ENCODE assay signal across 8 cellular contexts in the genomic region with DNA sequence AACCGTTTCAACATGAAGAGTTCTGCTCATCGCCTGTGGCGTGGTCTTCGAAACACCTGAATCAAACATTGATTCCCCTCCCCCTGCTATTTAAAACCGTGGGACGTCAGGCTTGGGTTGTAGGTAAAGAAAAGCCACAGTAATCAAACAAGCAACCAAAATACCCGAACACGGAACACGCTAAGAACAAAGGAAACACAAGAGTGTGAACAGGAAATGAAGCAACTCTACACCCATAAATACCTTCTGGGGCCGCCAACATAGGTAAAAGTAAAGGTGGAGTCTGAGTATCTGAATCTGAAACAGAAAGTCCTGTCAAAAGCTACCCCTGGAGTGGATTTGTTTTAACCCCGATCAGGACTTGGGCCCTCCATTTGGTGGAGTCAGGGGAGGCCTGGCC. TPM values are rescaled to one million over a fixed set of nuclear protein-coding genes. Genes with fewer than 3 reads are reported as not detected.
DNase-seq lines count a peak whose midpoint lies in the region; ATAC-seq and TF ChIP-seq lines count a peak whose summit lies in the region.
"Not testable (repeated sequence)": the region's sequence is repeated elsewhere in the genome, so short reads cannot be mapped to it uniquely, and the experiment has no call there.

No MANE protein-coding gene starts in this region.

- TF ChIP-seq EP300 in ovary (IDR thresholded peaks at IDR 0.05) = not testable (repeated sequence)

- H3K27me3 ChIP-seq in CD4-positive, alpha-beta T cell (ENCODE audit: control insufficient read depth, insufficient read depth, low read length); Loucy (ENCODE audit: insufficient read depth, low read length, poor library complexity, severe bottlenecking); dorsolateral prefrontal cortex; iPS-20b (ENCODE audit: insufficient read depth, low read length); ovary: not testable (repeated sequence)

- H2AFZ ChIP-seq in Loucy (ENCODE audit: low read length) = not testable (repeated sequence)

- not testable (repeated sequence) for H3K9me2 ChIP-seq in Loucy (replicated peaks; ENCODE audit: low read depth, low read length)

- WGBS in ovary, 3 donors = 1 to 2% (median 1%) methylated on average over 10 to 11 of the region's 11 CpGs

- not testable (repeated sequence) for ATAC-seq in CD4-positive, alpha-beta T cell (ENCODE audit: poor library complexity)

- peak overlapping the region; percentile 99 for H3K4me3 Mint-ChIP-seq in CD4-positive, alpha-beta T cell
- peak overlapping the region; percentile 90 for H3K4me3 Mint-ChIP-seq in stimulated activated naive CD8-positive, alpha-beta T cell treated with anti-CD3 and anti-CD28 coated beads, Interleukin-15, Interleukin-2, amounts not matched to agents 100 ng/mL and 50 ng/mL, for 24 hours

- H3K4me3 ChIP-seq in Loucy (ENCODE audit: low read length, poor library complexity, severe bottlenecking) = peak overlapping the region; percentile 69
- peak overlapping the region in 57 of 59 donors; percentile 19 to 80 (median 61) for H3K4me3 ChIP-seq in dorsolateral prefrontal cortex
- peak overlapping the region; percentile 60 for H3K4me3 ChIP-seq in iPS-20b (ENCODE audit: low read length)
- peak overlapping the region; percentile 58 for H3K4me3 ChIP-seq in ovary

- H3K27me3 Mint-ChIP-seq in CD4-positive, alpha-beta T cell; stimulated activated naive CD8-positive, alpha-beta T cell treated with anti-CD3 and anti-CD28 coated beads, Interleukin-15, Interleukin-2, amounts not matched to agents 100 ng/mL and 50 ng/mL, for 24 hours: not testable (repeated sequence)

- POLR2A ChIA-PET in CD4-positive, alpha-beta T cell (lab: Charles Lee) = interaction anchor here (0.6 to 1.2 kb wide), 2 partner anchors 70 to 86 kb away, joined by 4 to 6 read pairs; no protein-coding TSS in a partner anchor

- peak overlapping the region; percentile 27 for H3K4me2 ChIP-seq in Loucy (ENCODE audit: low read depth, low read length, poor library complexity, severe bottlenecking)

- not testable (repeated sequence) for H3K36me3 Mint-ChIP-seq in CD4-positive, alpha-beta T cell (ENCODE audit: low read depth); stimulated activated naive CD8-positive, alpha-beta T cell treated with anti-CD3 and anti-CD28 coated beads, Interleukin-15, Interleukin-2, amounts not matched to agents 100 ng/mL and 50 ng/mL, for 24 hours (ENCODE audit: low read depth)

- H3K9me3 ChIP-seq in CD4-positive, alpha-beta T cell (ENCODE audit: control insufficient read depth, low read length); Loucy (ENCODE audit: insufficient read depth, low read depth, low read length); iPS-20b (ENCODE audit: insufficient read depth, low read depth, low read length); ovary: not testable (repeated sequence)

- H3K4me1 Mint-ChIP-seq in CD4-positive, alpha-beta T cell (ENCODE audit: low read depth); stimulated activated naive CD8-positive, alpha-beta T cell treated with anti-CD3 and anti-CD28 coated beads, Interleukin-15, Interleukin-2, amounts not matched to agents 100 ng/mL and 50 ng/mL, for 24 hours (ENCODE audit: low read depth): not testable (repeated sequence)

- H3K9ac ChIP-seq in Loucy (ENCODE audit: low read depth, low read length, poor library complexity, severe bottlenecking) (peak overlapping the region; percentile 61), iPS-20b (ENCODE audit: low read depth, low read length) (peak overlapping the region; percentile 68; the same call in 1 of the 2 replicates)

- H3K4me1 ChIP-seq in Loucy (ENCODE audit: insufficient read depth, low read length, poor library complexity, severe bottlenecking); iPS-20b (ENCODE audit: insufficient read depth, low read length); ovary (ENCODE audit: insufficient read depth): not testable (repeated sequence)

- DNase-seq in CD4-positive, alpha-beta T cell = peak in 9 of 10 experiments; percentile 29 to 72 (median 38)
- peak; percentile 32 for DNase-seq in activated CD4-positive, CD25-positive, alpha-beta regulatory T cell treated with anti-CD3 and anti-CD28 coated beads, Interleukin-2, amount 50 U/mL, for 72 hours
- peak; percentile 79 for DNase-seq in activated effector memory CD4-positive, alpha-beta T cell treated with anti-CD3 and anti-CD28 coated beads, Interleukin-2, amount 50 U/mL, for 16 hours
- DNase-seq in dorsolateral prefrontal cortex, ovary: not testable (repeated sequence)

- H3K79me2 ChIP-seq in Loucy (ENCODE audit: insufficient read depth, low read length) = not testable (repeated sequence)

- H3F3A ChIP-seq in Loucy (ENCODE audit: low read depth) = not testable (repeated sequence)

- H3K27ac ChIP-seq in CD4-positive, alpha-beta T cell (ENCODE audit: low read depth, low read length) = peak overlapping the region; percentile 90
- H3K27ac ChIP-seq in dorsolateral prefrontal cortex = peak overlapping the region in 14 of 59 donors; percentile 37 to 91 (median 84)
- not testable (repeated sequence) for H3K27ac ChIP-seq in iPS-20b (ENCODE audit: low read length); ovary

- intact Hi-C loops in CD4-positive, alpha-beta T cell (cut with DNase I, micrococcal nuclease); dorsolateral prefrontal cortex (cut with DNase I); ovary (cut with DNase I): not testable (repeated sequence)

- not testable (repeated sequence) for H3K9me3 Mint-ChIP-seq in CD4-positive, alpha-beta T cell; stimulated activated naive CD8-positive, alpha-beta T cell treated with anti-CD3 and anti-CD28 coated beads, Interleukin-15, Interleukin-2, amounts not matched to agents 100 ng/mL and 50 ng/mL, for 24 hours

- not testable (repeated sequence) for TF ChIP-seq CTCF in CD4-positive, alpha-beta T cell (IDR thresholded peaks at IDR 0.05); Loucy (conservative IDR thresholded peaks at IDR 0.05; ENCODE audit: low read length); dorsolateral prefrontal cortex (IDR thresholded peaks at IDR 0.05 in 54 of 56, conservative IDR thresholded peaks at IDR 0.05 in 2 of 56; ENCODE audit: low read depth in 1 of 56, partially characterized antibody in 56 of 56); ovary (IDR thresholded peaks at IDR 0.05)

- H3K36me3 ChIP-seq in Loucy (ENCODE audit: insufficient read depth, low read length); iPS-20b (ENCODE audit: insufficient read depth, low read depth, low read length); ovary: not testable (repeated sequence)

- H4K20me1 ChIP-seq in Loucy (ENCODE audit: insufficient read depth, low read length, poor library complexity, severe bottlenecking) = not testable (repeated sequence)

- H3K27ac Mint-ChIP-seq in CD4-positive, alpha-beta T cell = peak overlapping the region; percentile 99
- peak overlapping the region; percentile 91 for H3K27ac Mint-ChIP-seq in stimulated activated naive CD8-positive, alpha-beta T cell treated with anti-CD3 and anti-CD28 coated beads, Interleukin-15, Interleukin-2, amounts not matched to agents 100 ng/mL and 50 ng/mL, for 24 hours

- CTCF ChIA-PET in CD4-positive, alpha-beta T cell (lab: Charles Lee) = not testable (repeated sequence)

- TF ChIP-seq POLR2A in ovary (IDR thresholded peaks at IDR 0.05) = not testable (repeated sequence)

RNA-seq across cellular contexts. Expression of gene PPIAL4G, which starts 24.7 kb away (rescaled TPM):
- under 1 TPM; 0.11 to 0.14 TPM for total RNA-seq in CD4-positive, alpha-beta T cell
- 1 to 10 TPM in 5 of 120 experiments, under 1 TPM in 114, not detected in 1; 0.16 to 1.2 (median 0.52) TPM for total RNA-seq in dorsolateral prefrontal cortex
- under 1 TPM in 4 of 7 donors, not detected in 3; 0.05 to 0.11 (median 0.08) TPM for total RNA-seq in ovary
- under 1 TPM in 1 of 2 donors, not detected in 1; 0.02 TPM for polyA plus RNA-seq in ovary
